In the genomic region with DNA sequence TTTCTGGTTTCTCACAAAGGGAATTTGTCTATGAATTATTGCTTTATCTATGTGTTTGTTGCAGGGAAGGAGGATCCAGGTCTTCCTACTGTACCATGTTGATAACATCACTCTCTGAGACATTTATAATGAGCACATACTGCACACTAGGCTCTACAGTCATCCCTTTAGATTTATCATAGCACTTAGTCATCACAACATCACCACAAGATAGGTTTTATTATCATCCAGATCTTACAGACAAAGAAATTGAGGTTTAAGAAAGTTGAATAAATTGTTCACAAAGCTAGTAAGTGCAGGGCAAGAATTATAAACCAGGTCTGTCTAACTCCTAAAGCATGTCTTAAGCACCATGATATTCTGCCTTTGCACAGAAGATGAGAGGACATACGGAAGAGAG, we compare ENCODE assay signal across 21 cellular contexts.
"Had no signal": no experiment of that assay in that cellular context is flagged by ENCODE, and none has a peak within 500 bp of the region (broad histone marks: within the 10 kb centered on the region; RNA-seq: fewer than 3 reads in every experiment).

No MANE protein-coding gene starts in this region.

- ATAC-seq: heart right ventricle; left lobe of liver; mucosa of descending colon; naive thymus-derived CD8-positive, alpha-beta T cell; psoas muscle; stimulated activated naive B cell treated with anti-CD40 and anti-IgM and Interleukin-4, amounts not matched to agents 10 μg/mL and 1 μg/mL and 100 μg/mL, for 72 hours; stimulated activated naive CD8-positive, alpha-beta T cell treated with anti-CD3 and anti-CD28 coated beads, Interleukin-15, amount 100 ng/mL, for 72 hours had no signal

- H3K27ac ChIP-seq: colonic mucosa, heart right ventricle, neutrophil, psoas muscle, sigmoid colon, skin epidermis, thoracic aorta, transverse colon had no signal

- DNase-seq: colonic mucosa; dermis blood vessel endothelial cell; effector CD4-positive, alpha-beta T cell; endodermal cell; erythroblast; heart right ventricle; islet precursor cell; mucosa of descending colon; naive thymus-derived CD8-positive, alpha-beta T cell; psoas muscle; retina; sigmoid colon; stimulated activated CD4-positive, alpha-beta T cell treated with anti-CD3 and anti-CD28 coated beads, Interleukin-2, amount 100 ng/mL, for 24 hours; stimulated activated CD4-positive, alpha-beta T cell treated with anti-CD3 and anti-CD28 coated beads, Interleukin-4, amount 100 ng/mL, for 4 hours; stimulated activated naive B cell treated with anti-CD40 and anti-IgM and Interleukin-4, amounts not matched to agents 10 μg/mL and 1 μg/mL and 100 μg/mL, for 72 hours; stimulated activated naive CD8-positive, alpha-beta T cell treated with anti-CD3 and anti-CD28 coated beads, Interleukin-15, amount 100 ng/mL, for 72 hours; transverse colon had no signal

- H3K9me3 ChIP-seq: mucosa of descending colon, neutrophil had no signal

- H3K4me3 ChIP-seq: colonic mucosa, heart right ventricle, mucosa of descending colon, psoas muscle, sigmoid colon, skin epidermis, thoracic aorta, transverse colon had no signal

- H3K27me3 ChIP-seq: colonic mucosa, heart right ventricle, neutrophil, sigmoid colon, transverse colon had no signal

- H3K36me3 ChIP-seq: colonic mucosa, heart right ventricle, neutrophil, sigmoid colon, thoracic aorta, transverse colon had no signal

- H3K4me1 ChIP-seq: colonic mucosa, heart right ventricle, psoas muscle, sigmoid colon, transverse colon had no signal
